In genomic region chr17:73255671-73256181, GRCh38 we compare ENCODE assay signal across 1 cellular context.
A peak's percentile ranks its signal among the peaks of the same experiment; 100 is the strongest.
TF ChIP-seq lines count a peak whose summit lies in the region.

No MANE protein-coding gene starts in this region.

TF ChIP-seq in HEK293, 187 proteins besides CTCF, POLR2A, EP300 and RAD21 (continued from another document and continues in another):
- TF ChIP-seq ZBTB11 (tag by site-specific recombination; conservative IDR thresholded peaks at IDR 0.05; ENCODE audit: low read depth) (no peak), ZNF518A (tag by site-specific recombination; conservative IDR thresholded peaks at IDR 0.05; ENCODE audit: low read depth) (no peak), SP7 (tag by site-specific recombination; IDR thresholded peaks at IDR 0.05) (peak; percentile 63), ZBTB20 (tag by site-specific recombination; IDR thresholded peaks at IDR 0.05) (peak; percentile 49; the same call in 1 of the 2 replicates), ZNF510 (tag by site-specific recombination; IDR thresholded peaks at IDR 0.05; ENCODE audit: insufficient replicate concordance) (no peak), ZNF830 (tag by site-specific recombination; IDR thresholded peaks at IDR 0.05; ENCODE audit: low read depth) (no peak), ZNF488 (tag by site-specific recombination; IDR thresholded peaks at IDR 0.05) (no peak), ZNF114 (tag by site-specific recombination; IDR thresholded peaks at IDR 0.05) (no peak), TRIM28 (IDR thresholded peaks at IDR 0.05; ENCODE audit: borderline replicate concordance, low read length) (no peak), ZNF140 (tag by site-specific recombination; IDR thresholded peaks at IDR 0.05) (no peak), ZNF707 (tag by site-specific recombination; IDR thresholded peaks at IDR 0.05) (no peak), ZNF341 (tag by site-specific recombination; IDR thresholded peaks at IDR 0.05; ENCODE audit: low read depth) (no peak), ZNF202 (tag by site-specific recombination; IDR thresholded peaks at IDR 0.05; ENCODE audit: borderline replicate concordance) (no peak), ZNF785 (tag by site-specific recombination; IDR thresholded peaks at IDR 0.05) (no peak), ZNF274 (IDR thresholded peaks at IDR 0.05; ENCODE audit: low read length) (no peak), ZNF274 (tag by site-specific recombination; IDR thresholded peaks at IDR 0.05; ENCODE audit: borderline replicate concordance) (no peak), ZNF302 (tag by site-specific recombination; IDR thresholded peaks at IDR 0.05; ENCODE audit: low read depth) (no peak), HIC1 (tag by site-specific recombination; IDR thresholded peaks at IDR 0.05) (no peak), ZNF610 (tag by site-specific recombination; IDR thresholded peaks at IDR 0.05; ENCODE audit: borderline replicate concordance) (no peak), ZNF175 (tag by site-specific recombination; IDR thresholded peaks at IDR 0.05) (no peak), ZNF292 (tag by site-specific recombination; IDR thresholded peaks at IDR 0.05; ENCODE audit: borderline replicate concordance, low read depth) (no peak), ZNF121 (tag by site-specific recombination; IDR thresholded peaks at IDR 0.05) (no peak), ZBTB26 (tag by site-specific recombination; optimal IDR thresholded peaks at IDR 0.05) (no peak), ZSCAN30 (tag by site-specific recombination; IDR thresholded peaks at IDR 0.05) (no peak), ZNF76 (tag by site-specific recombination; IDR thresholded peaks at IDR 0.05; ENCODE audit: borderline replicate concordance, low read depth) (no peak), HOXC10 (CRISPR knock-in tag; IDR thresholded peaks at IDR 0.05) (no peak), ZSCAN5A (tag by site-specific recombination; IDR thresholded peaks at IDR 0.05) (no peak), ZFP37 (tag by site-specific recombination; IDR thresholded peaks at IDR 0.05) (no peak; the same call in 1 of the 2 replicates), ZNF654 (tag by site-specific recombination; IDR thresholded peaks at IDR 0.05; ENCODE audit: low read depth) (peak; percentile 99), ZNF221 (tag by site-specific recombination; IDR thresholded peaks at IDR 0.05; ENCODE audit: borderline replicate concordance) (no peak), ZNF571 (tag by site-specific recombination; IDR thresholded peaks at IDR 0.05) (no peak), ZFHX2 (tag by site-specific recombination; conservative IDR thresholded peaks at IDR 0.05) (0 out of 2 replicates have a peak, but pooled peaks have one; percentile 36), ZNF16 (tag by site-specific recombination; IDR thresholded peaks at IDR 0.05; ENCODE audit: low read depth) (no peak), ZNF23 (tag by site-specific recombination; IDR thresholded peaks at IDR 0.05; ENCODE audit: borderline replicate concordance) (no peak), ZNF335 (tag by site-specific recombination; conservative IDR thresholded peaks at IDR 0.05) (no peak), OSR2 (tag by site-specific recombination; IDR thresholded peaks at IDR 0.05) (no peak), ZSCAN4 (tag by site-specific recombination; IDR thresholded peaks at IDR 0.05) (no peak), ZBTB49 (tag by site-specific recombination; IDR thresholded peaks at IDR 0.05; ENCODE audit: low read depth) (no peak), ZNF530 (tag by site-specific recombination; IDR thresholded peaks at IDR 0.05; ENCODE audit: low read depth) (no peak), PATZ1 (tag by site-specific recombination; IDR thresholded peaks at IDR 0.05) (peak; percentile 41; the same call in 1 of the 2 replicates), ZNF324 (tag by site-specific recombination; IDR thresholded peaks at IDR 0.05) (no peak), BCL11A (tag by site-specific recombination; IDR thresholded peaks at IDR 0.05; ENCODE audit: low read depth) (no peak), ZBTB1 (tag by site-specific recombination; IDR thresholded peaks at IDR 0.05) (no peak), ZNF239 (tag by site-specific recombination; IDR thresholded peaks at IDR 0.05) (no peak)
